Comparison of ENCODE assay signal across 21 cellular contexts in genomic region chr2:19536136-19536535, GRCh38.
DNase-seq lines count a peak whose midpoint lies in the region; ATAC-seq, FAIRE-seq and TF ChIP-seq lines count a peak whose summit lies in the region.
"Had no signal": no experiment of that assay in that cellular context is flagged by ENCODE, and none has a peak within 500 bp of the region (broad histone marks: within the 10 kb centered on the region; RNA-seq: fewer than 3 reads in every experiment).

No MANE protein-coding gene starts in this region.

- no peak overlapping the region for H3K4me2 ChIP-seq in H1 (ENCODE audit: insufficient read depth in 1 of 2, low read depth in 2 of 2, low read length in 2 of 2)
- no peak overlapping the region for H3K4me2 ChIP-seq in mesenchymal stem cell (ENCODE audit: low read length, poor library complexity, severe bottlenecking)
- H3K4me2 ChIP-seq: smooth muscle cell had no signal

- H3K27ac ChIP-seq in H1 (ENCODE audit: low read depth, low read length), result no peak overlapping the region
- no peak overlapping the region for H3K27ac ChIP-seq in mesenchymal stem cell (ENCODE audit: low read length, poor library complexity, severe bottlenecking)
- H3K27ac ChIP-seq in sigmoid colon, result no peak overlapping the region
- H3K27ac ChIP-seq: cardiac muscle cell, tibial nerve had no signal

- H3K9me3 ChIP-seq in NT2/D1 (ENCODE audit: insufficient read depth, low read length) (no peaks in the 10 kb centered on the region), H1 (ENCODE audit: insufficient read depth in 2 of 2, low read depth in 1 of 2, low read length in 1 of 2) (no peaks in the 10 kb centered on the region), mesenchymal stem cell (ENCODE audit: control insufficient read depth, low read length) (no peaks in the 10 kb centered on the region), sigmoid colon (no peaks in the 10 kb centered on the region)
- H3K9me3 ChIP-seq: tibial nerve had no signal

- H3K14ac ChIP-seq in H1 (ENCODE audit: insufficient read length) (no peak overlapping the region), mesenchymal stem cell (ENCODE audit: low read length in 2 of 2) (no peak overlapping the region)

- no peak overlapping the region for H4K5ac ChIP-seq in H1 (ENCODE audit: insufficient read length, low read depth, low read length)

- no peak overlapping the region for H3K9ac ChIP-seq in NT2/D1 (ENCODE audit: insufficient read length, low read depth)
- H3K9ac ChIP-seq in H1 (replicated peaks in 1 of 4; ENCODE audit: extremely low read depth in 1 of 4, low read depth in 3 of 4, low read length in 3 of 4), result no peak overlapping the region
- H3K9ac ChIP-seq in mesenchymal stem cell (ENCODE audit: low read length), result no peak overlapping the region

- POLR2A ChIA-PET in H1 (lab: Charles Lee; ENCODE audit: partially characterized antibody), result no interaction called here

- H2BK120ac ChIP-seq in H1 (replicated peaks; ENCODE audit: low read depth, low read length) (no peak overlapping the region), mesenchymal stem cell (ENCODE audit: low read depth, low read length) (no peak overlapping the region)

- H3K4me1 ChIP-seq in NT2/D1 (ENCODE audit: insufficient read depth, insufficient read length), result no peaks in the 10 kb centered on the region
- 0 out of 7 replicates have a peak, but pooled peaks cover 0 to 2% (median 0%) of the 10 kb centered on the region in 4 experiments for H3K4me1 ChIP-seq in H1 (replicated peaks in 1 of 4; ENCODE audit: control insufficient read depth in 3 of 4, insufficient read depth in 4 of 4, low read length in 3 of 4)
- peaks cover 5% of the 10 kb centered on the region for H3K4me1 ChIP-seq in mesenchymal stem cell (ENCODE audit: control insufficient read depth, insufficient read depth, low read depth, low read length)
- H3K4me1 ChIP-seq in sigmoid colon, result peaks cover 0 to 33% (median 14%) of the 10 kb centered on the region in 4 donors

- TF ChIP-seq CTCF in H1 (IDR thresholded peaks at IDR 0.05; ENCODE audit: control extremely low read depth in 1 of 3, insufficient read depth in 1 of 3, low read depth in 1 of 3, low read length in 3 of 3) (no peak), sigmoid colon (IDR thresholded peaks at IDR 0.05) (no peak)

- H4K91ac ChIP-seq in H1 (replicated peaks; ENCODE audit: insufficient read length, low read length) (no peak overlapping the region), mesenchymal stem cell (ENCODE audit: low read length) (no peak overlapping the region)

- H3K79me2 ChIP-seq in H1 (ENCODE audit: control insufficient read depth in 1 of 2, insufficient read depth in 2 of 2, low read length in 2 of 2), result no peaks in the 10 kb centered on the region

- DNase-seq in Daoy (ENCODE audit: low read depth) (peak; percentile 35), NT2/D1 (ENCODE audit: low read depth, low spot score) (peak; percentile 55), H1 (ENCODE audit: low read depth in 1 of 2, low spot score in 2 of 2) (no peak), mesenchymal stem cell (peak; percentile 41), GOT3 (lab: John Stamatoyannopoulos, UW) (no peak), Right ventricle myocardium superior (no peak), sigmoid colon (no peak)
- DNase-seq: activated effector memory CD4-positive, alpha-beta T cell treated with anti-CD3 and anti-CD28 coated beads, Interleukin-2, amount 50 U/mL, for 16 hours; CD8-positive, alpha-beta memory T cell; dermis blood vessel endothelial cell; DND-41; left colon; NCI-H1694 treated with DMSO at 0.1 percent for 48 hours; NCI-H748 treated with DMSO at 0.1 percent for 48 hours; stimulated activated CD4-positive, alpha-beta T cell treated with anti-CD3 and anti-CD28 coated beads, Interleukin-4, amount 100 ng/mL, for 1 hour; T-helper 17 cell had no signal

- ATAC-seq in HG03097 (IDR thresholded peaks at IDR 0.05; ENCODE audit: low FRiP score, unreplicated experiment) (no peak), Right ventricle myocardium superior (ENCODE audit: poor library complexity) (no peak)
- ATAC-seq: left colon; natural killer cell treated with Interleukin-12 subunit alpha and Interleukin-12 subunit beta and Interleukin-15 and Interleukin-18, amount 100 ng/mL, for 72 hours; T-helper 17 cell had no signal

- no peak overlapping the region for H3K56ac ChIP-seq in H1 (replicated peaks; ENCODE audit: insufficient read length, low read depth, low read length)

- intact Hi-C loops in Right ventricle myocardium superior (cut with DNase I), result no loop called here
- intact Hi-C loops in sigmoid colon (cut with DNase I), result no loop called here

- no peak overlapping the region for H4K8ac ChIP-seq in H1 (ENCODE audit: extremely low read depth, insufficient read depth, low read length)
- H4K8ac ChIP-seq in mesenchymal stem cell (ENCODE audit: low read length), result peak overlapping the region; percentile 51

- H3K18ac ChIP-seq in H1 (ENCODE audit: extremely low read depth, low read length) (no peak overlapping the region), mesenchymal stem cell (ENCODE audit: low read depth in 1 of 2, low read length in 2 of 2) (peak overlapping the region in 1 of 2 experiments; percentile 66)

- H2BK12ac ChIP-seq in H1 (ENCODE audit: low read depth, low read length), result no peak overlapping the region
- H2BK12ac ChIP-seq in mesenchymal stem cell (ENCODE audit: low read length in 2 of 2), result peak overlapping the region in 1 of 2 experiments; percentile 10

- no peak overlapping the region for H2AK5ac ChIP-seq in H1 (ENCODE audit: low read depth, low read length)
- H2AK5ac ChIP-seq in mesenchymal stem cell (ENCODE audit: low read length, severe bottlenecking), result peak overlapping the region; percentile 27

- H3K27me3 ChIP-seq in NT2/D1 (ENCODE audit: insufficient read depth, insufficient read length) (no peaks in the 10 kb centered on the region), H1 (replicated peaks in 1 of 4; ENCODE audit: control insufficient read depth in 3 of 4, extremely low read depth in 1 of 4, insufficient read depth in 3 of 4, low read length in 3 of 4) (peaks cover 0 to 1% (median 0%) of the 10 kb centered on the region in 4 experiments; a peak in 1 of 7 replicates), mesenchymal stem cell (ENCODE audit: control insufficient read depth in 1 of 2, insufficient read depth in 1 of 2, low read length in 2 of 2) (no peaks in the 10 kb centered on the region), sigmoid colon (no peaks in the 10 kb centered on the region)
- H3K27me3 ChIP-seq: cardiac muscle cell, tibial nerve had no signal

- H3K23me2 ChIP-seq in H1 (ENCODE audit: low read depth, low read length), result no peaks in the 10 kb centered on the region

- TF ChIP-seq EP300 in H1 (IDR thresholded peaks at IDR 0.05; ENCODE audit: borderline replicate concordance in 1 of 2, low read depth in 2 of 2, low read length in 2 of 2), result no peak
- TF ChIP-seq EP300 in sigmoid colon (IDR thresholded peaks at IDR 0.05), result no peak

- WGBS in H1 (ENCODE audit: extremely low coverage in 1 of 2, insufficient coverage in 1 of 2, insufficient read length in 1 of 2, insufficient replicate concordance in 2 of 2, low coverage in 1 of 2, low lambda C conversion rate in 2 of 2, missing lambda C conversion rate in 1 of 2), 2 experiments, result 77% methylated on average over 3 of the region's 3 CpGs; no CpG with 5 or more reads in 1 of the 2 experiments
- 83% methylated on average over 3 of the region's 3 CpGs for WGBS in mesenchymal stem cell
- 66 to 70% methylated on average over 3 of the region's 3 CpGs for WGBS in sigmoid colon, 2 donors

- H3K4me3 ChIP-seq in NT2/D1 (ENCODE audit: insufficient read length, low read depth) (no peak overlapping the region), H1 (ENCODE audit: extremely low read depth in 1 of 4, insufficient read depth in 2 of 4, low read depth in 3 of 4, low read length in 4 of 4) (no peak overlapping the region), mesenchymal stem cell (ENCODE audit: insufficient read depth in 1 of 2, low read depth in 1 of 2, low read length in 2 of 2) (no peak overlapping the region), sigmoid colon (no peak overlapping the region)
- H3K4me3 ChIP-seq: cardiac muscle cell, smooth muscle cell, tibial nerve had no signal

- H2AFZ ChIP-seq in H1 (ENCODE audit: low read length), result 0 out of 2 replicates have a peak overlapping the region, but pooled peaks have one; percentile 38
- no peak overlapping the region for H2AFZ ChIP-seq in mesenchymal stem cell (ENCODE audit: low read depth, low read length)

- H3K23ac ChIP-seq in H1 (ENCODE audit: insufficient read length) (no peak overlapping the region), mesenchymal stem cell (ENCODE audit: low read length in 2 of 2) (no peak overlapping the region)

- H2BK15ac ChIP-seq in H1 (ENCODE audit: low read length) (no peak overlapping the region), mesenchymal stem cell (ENCODE audit: low read depth, poor library complexity, severe bottlenecking) (no peak overlapping the region)

- H2BK5ac ChIP-seq in H1 (ENCODE audit: low read depth, low read length) (no peak overlapping the region), mesenchymal stem cell (ENCODE audit: low read depth, low read length, poor library complexity, severe bottlenecking) (no peak overlapping the region)

- CTCF ChIA-PET in H1 (lab: Charles Lee; ENCODE audit: partially characterized antibody), result interaction anchor here (1.6 to 1.8 kb wide), 2 partner anchors 13 to 131 kb away, joined by 4 read pairs; no protein-coding TSS in a partner anchor

- TF ChIP-seq POLR2A in H1 (IDR thresholded peaks at IDR 0.05; ENCODE audit: control extremely low read depth in 1 of 2, low read depth in 2 of 2, low read length in 2 of 2), result no peak
- TF ChIP-seq POLR2A in sigmoid colon (IDR thresholded peaks at IDR 0.05), result no peak

- TF ChIP-seq RAD21 in H1 (IDR thresholded peaks at IDR 0.05 in 1 of 2, conservative IDR thresholded peaks at IDR 0.05 in 1 of 2; ENCODE audit: low read depth in 2 of 2, low read length in 2 of 2), result no peak

- H3K79me1 ChIP-seq in H1 (ENCODE audit: low read depth, low read length) (no peaks in the 10 kb centered on the region), mesenchymal stem cell (replicated peaks; ENCODE audit: low read length, poor library complexity, severe bottlenecking) (no peaks in the 10 kb centered on the region)

- H2BK20ac ChIP-seq in H1 (ENCODE audit: low read length), result no peak overlapping the region

- no peak for FAIRE-seq in H1 (lab: Jason Lieb, UNC)

- H3K4ac ChIP-seq in H1 (replicated peaks; ENCODE audit: insufficient read length, low read depth, low read length) (no peak overlapping the region), mesenchymal stem cell (ENCODE audit: low read depth in 1 of 2, low read length in 2 of 2) (no peak overlapping the region)

- no peaks in the 10 kb centered on the region for H4K20me1 ChIP-seq in H1 (replicated peaks in 1 of 2; ENCODE audit: control insufficient read depth in 1 of 2, insufficient read depth in 2 of 2, low read length in 2 of 2)

- H3K36me3 ChIP-seq in NT2/D1 (ENCODE audit: insufficient read depth, insufficient read length, low read length), result no peaks in the 10 kb centered on the region
- no peaks in the 10 kb centered on the region for H3K36me3 ChIP-seq in H1 (ENCODE audit: control insufficient read depth in 2 of 4, insufficient read depth in 4 of 4, low read length in 3 of 4)
- no peaks in the 10 kb centered on the region for H3K36me3 ChIP-seq in mesenchymal stem cell (ENCODE audit: control insufficient read depth in 1 of 2, insufficient read depth in 2 of 2, low read depth in 1 of 2, low read length in 2 of 2)
- H3K36me3 ChIP-seq in sigmoid colon, result no peaks in the 10 kb centered on the region
- H3K36me3 ChIP-seq: cardiac muscle cell, tibial nerve had no signal

Comparison
In these comparisons a context has a peak if more than half of its experiments do, and no peak if none do; other contexts are left out.
1. DNase-seq: peak in Daoy (single experiment), NT2/D1 (single experiment) and mesenchymal stem cell (single experiment); none in H1 (0 of 2), GOT3 (single experiment), Right ventricle myocardium superior (single experiment) and sigmoid colon (single experiment).